Comparison of ENCODE assay signal across 9 cellular contexts in genomic region chr20:35523298-35523888, GRCh38. TPM values are rescaled to one million over a fixed set of nuclear protein-coding genes. Genes with fewer than 3 reads are reported as not detected.
A peak's percentile ranks its signal among the peaks of the same experiment; 100 is the strongest.
DNase-seq lines count a peak whose midpoint lies in the region; ATAC-seq and TF ChIP-seq lines count a peak whose summit lies in the region.
"Had no signal": no experiment of that assay in that cellular context is flagged by ENCODE, and none has a peak within 500 bp of the region (broad histone marks: within the 10 kb centered on the region; RNA-seq: fewer than 3 reads in every experiment).

No MANE protein-coding gene starts in this region.

- H3K4me3 ChIP-seq in PC-3 (ENCODE audit: low read length) (no peak overlapping the region), retinal pigment epithelial cell (ENCODE audit: low read length) (no peak overlapping the region)

- peak; percentile 71 for TF ChIP-seq CTCF in PC-3 (conservative IDR thresholded peaks at IDR 0.05; ENCODE audit: low read depth, low read length)
- peak; percentile 64 for TF ChIP-seq CTCF in retinal pigment epithelial cell (conservative IDR thresholded peaks at IDR 0.05; ENCODE audit: low read depth, low read length)

- H3K27ac ChIP-seq in PC-3 (ENCODE audit: low read length): no peak overlapping the region

- no peaks in the 10 kb centered on the region for H3K4me1 ChIP-seq in PC-3 (ENCODE audit: insufficient read depth, low read length)

- no peaks in the 10 kb centered on the region for H3F3A ChIP-seq in PC-3 (ENCODE audit: low read length, unreplicated experiment)

- no peaks in the 10 kb centered on the region for H4K20me1 ChIP-seq in PC-3 (ENCODE audit: low read length)

- POLR2A ChIA-PET in PC-3 (lab: Charles Lee; ENCODE audit: unreplicated experiment): no interaction called here

- peak; percentile 43 for DNase-seq in SIG-M5 treated with dmso at 0.1 percent for 504 hours (lab: John Stamatoyannopoulos, UW; ENCODE audit: unreplicated experiment)
- no peak for DNase-seq in SIG-M5 (lab: John Stamatoyannopoulos, UW)
- peak; percentile 57 for DNase-seq in PC-3
- peak; percentile 29 to 62 for DNase-seq in T47D (ENCODE audit: low read depth in 1 of 2, low spot score in 1 of 2)
- DNase-seq in retinal pigment epithelial cell (ENCODE audit: low read depth): no peak
- no peak for DNase-seq in pons (ENCODE audit: low spot score)

- in situ Hi-C loops in T47D (cut with HindIII; ENCODE audit: low pct_unique_long_range_greater_than_20kb, low sequenced_read_pairs): no loop called here

- no peaks in the 10 kb centered on the region for H3K9me2 ChIP-seq in PC-3 (replicated peaks; ENCODE audit: low read length)

- no peak overlapping the region for H3K4me2 ChIP-seq in PC-3 (ENCODE audit: low read length)

- no peaks in the 10 kb centered on the region for H3K79me2 ChIP-seq in PC-3 (ENCODE audit: low read length)

- H3K36me3 ChIP-seq in PC-3 (ENCODE audit: low read depth, low read length): no peaks in the 10 kb centered on the region

- ATAC-seq in PC-3 (peak; percentile 71; the same call in 1 of the 2 replicates), GM18867 (IDR thresholded peaks at IDR 0.05; ENCODE audit: unreplicated experiment) (no peak), GM21723 (IDR thresholded peaks at IDR 0.05; ENCODE audit: unreplicated experiment) (no peak)

- H2AFZ ChIP-seq in PC-3 (ENCODE audit: low read length): no peak overlapping the region

- H3K9ac ChIP-seq in PC-3 (ENCODE audit: low read length): no peak overlapping the region

- H3K9me3 ChIP-seq in PC-3 (ENCODE audit: low read length): no peaks in the 10 kb centered on the region

- CTCF ChIA-PET in PC-3 (lab: Charles Lee): no interaction called here

- intact Hi-C loops in PC-3 (cut with micrococcal nuclease): no loop called here

- BruUV-seq in PC-3 (replicated peaks; lab: Mats Ljungman, UMichigan): no TSS peak

- H3K27me3 ChIP-seq in PC-3 (ENCODE audit: low read length): no peaks in the 10 kb centered on the region

RNA-seq across cellular contexts. Expression of gene C20orf173, which starts 6.1 kb away (rescaled TPM):
- not detected in 2 replicates for total RNA-seq in PC-3 (2014; rRNA removed)
- total RNA-seq: renal cortical epithelial cell had no signal

RNA-seq across cellular contexts. Expression of gene ERGIC3, which starts 18.5 kb away (rescaled TPM):
- 284 and 376 TPM in 2 replicates for total RNA-seq in PC-3 (2014; rRNA removed)

Comparison
In these comparisons a context has a peak if more than half of its experiments do, and no peak if none do; other contexts are left out.
1. DNase-seq: peak in SIG-M5 treated with dmso at 0.1 percent for 504 hours (single experiment), PC-3 (single experiment) and T47D (2 of 2); none in SIG-M5 (single experiment), retinal pigment epithelial cell (single experiment) and pons (single experiment).